15 cellular contexts compared by ENCODE assay signal in the genomic region with DNA sequence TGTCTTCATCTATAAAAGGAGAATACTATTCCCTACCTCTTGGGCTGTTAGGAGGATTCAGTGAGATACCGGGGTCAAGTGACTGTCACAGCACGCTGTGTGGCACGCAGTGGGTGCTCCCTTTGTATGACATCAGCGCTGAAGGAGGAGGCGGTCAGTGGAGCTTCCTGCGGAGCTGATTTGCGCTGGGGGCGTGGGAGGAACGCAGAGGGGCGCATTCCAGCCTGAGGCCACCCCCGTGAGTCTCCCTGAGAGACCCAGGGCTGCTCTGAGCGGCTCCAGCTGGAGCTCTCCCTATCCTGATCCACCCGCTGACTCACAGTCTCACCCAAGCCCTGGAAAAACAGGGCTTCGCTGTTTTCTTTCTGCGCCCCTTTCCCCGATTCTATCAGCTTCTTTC. TPM values are rescaled to one million over a fixed set of nuclear protein-coding genes. Genes with fewer than 3 reads are reported as not detected.
DNase-seq lines count a peak whose midpoint lies in the region; ATAC-seq and TF ChIP-seq lines count a peak whose summit lies in the region.
"Had no signal": no experiment of that assay in that cellular context is flagged by ENCODE, and none has a peak within 500 bp of the region (broad histone marks: within the 10 kb centered on the region; RNA-seq: fewer than 3 reads in every experiment).

No MANE protein-coding gene starts in this region.

- H3K27ac ChIP-seq in psoas muscle: peak overlapping the region; percentile 46
- H3K27ac ChIP-seq: A549, epithelial cell of prostate, SK-N-MC had no signal

- DNase-seq in Daoy (ENCODE audit: low read depth): peak; percentile 61
- peak; percentile 43 for DNase-seq in fibroblast of mammary gland (ENCODE audit: low read depth)
- DNase-seq in left lobe of liver (ENCODE audit: low spot score): no peak
- peak; percentile 59 to 81 for DNase-seq in psoas muscle
- no peak for DNase-seq in T-helper 1 cell
- DNase-seq in OCI-M1 (lab: John Stamatoyannopoulos, UW): no peak
- no peak for DNase-seq in hippocampal formation (lab: John Stamatoyannopoulos, UW)
- DNase-seq: GDM1; NCI-H1105; NCI-H446; stimulated activated naive CD4-positive, alpha-beta T cell treated with Interleukin-2 at 50 U/mL for 16 hours had no signal

- no peak for TF ChIP-seq CTCF in fibroblast of mammary gland (conservative IDR thresholded peaks at IDR 0.05; ENCODE audit: control insufficient read depth, insufficient read depth, low read depth, low read length)
- no peak for TF ChIP-seq CTCF in psoas muscle (IDR thresholded peaks at IDR 0.05)

- ATAC-seq in left lobe of liver (peak; percentile 43), psoas muscle (peak; percentile 36 to 73 (median 60)), GM18517 (IDR thresholded peaks at IDR 0.05; ENCODE audit: unreplicated experiment) (no peak)

- intact Hi-C loops in psoas muscle (cut with DNase I): no loop called here

- no peak overlapping the region for H3K4me3 ChIP-seq in fibroblast of mammary gland (ENCODE audit: control insufficient read depth, low read depth, low read length)
- H3K4me3 ChIP-seq in psoas muscle: no peak overlapping the region
- H3K4me3 ChIP-seq: A549, SK-N-MC had no signal

- H3K36me3 ChIP-seq in psoas muscle (ENCODE audit: insufficient read depth in 1 of 2, low read depth in 1 of 2): no peaks in the 10 kb centered on the region

- H3K27me3 ChIP-seq in psoas muscle (ENCODE audit: insufficient read depth in 3 of 3, low read length in 2 of 3): no peaks in the 10 kb centered on the region

- 70 to 74% (median 70%) methylated on average over 16 of the region's 16 CpGs for WGBS in psoas muscle, 3 donors

- peaks cover 11% of the 10 kb centered on the region for H3K9me3 ChIP-seq in psoas muscle

- H3K4me1 ChIP-seq in psoas muscle: peaks cover 4% of the 10 kb centered on the region
- H3K4me1 ChIP-seq: A549 had no signal

RNA-seq across cellular contexts. Expression of a gene that starts 24.3 kb away (rescaled TPM):
- total RNA-seq in Daoy (2014; rRNA removed; shearing (Covaris generic)): 2.6 and 2.8 TPM in 2 replicates
- total RNA-seq in left lobe of liver: 9.5 TPM
- 10 to 100 TPM; 13.7 to 20.4 (median 16.4) TPM for total RNA-seq in psoas muscle
- polyA plus RNA-seq in psoas muscle: 1 to 10 TPM; 8.0 to 9.7 (median 8.2) TPM

Comparison
In these comparisons a context has a peak if more than half of its experiments do, and no peak if none do; other contexts are left out.
1. DNase-seq: peak in Daoy (single experiment), fibroblast of mammary gland (single experiment) and psoas muscle (2 of 2); none in left lobe of liver (single experiment), T-helper 1 cell (0 of 5), OCI-M1 (single experiment) and hippocampal formation (0 of 2).